ENCODE assay signal across 10 cellular contexts in genomic region chr17:7626307-7626706, GRCh38. TPM values are rescaled to one million over a fixed set of nuclear protein-coding genes. Genes with fewer than 3 reads are reported as not detected.
A peak's percentile ranks its signal among the peaks of the same experiment; 100 is the strongest.
DNase-seq lines count a peak whose midpoint lies in the region; ATAC-seq, FAIRE-seq and TF ChIP-seq lines count a peak whose summit lies in the region.
"Had no signal": no experiment of that assay in that cellular context is flagged by ENCODE, and none has a peak within 500 bp of the region (broad histone marks: within the 10 kb centered on the region; RNA-seq: fewer than 3 reads in every experiment).

No MANE protein-coding gene starts in this region.

- no peaks in the 10 kb centered on the region for H3K27me3 Mint-ChIP-seq in activated T-cell treated with anti-CD3 and anti-CD28 coated beads, Interleukin-2, amount 50 U/mL, for 4 hours (ENCODE audit: low read depth)
- peaks cover 2% of the 10 kb centered on the region for H3K27me3 Mint-ChIP-seq in activated naive CD8-positive, alpha-beta T cell treated with anti-CD3 and anti-CD28 coated beads, Interleukin-2, amount 10 ng/mL, durations not matched to agents 7 days and 5 days

- H3K4me3 Mint-ChIP-seq in activated T-cell treated with anti-CD3 and anti-CD28 coated beads, Interleukin-2, amount 50 U/mL, for 4 hours, result peak overlapping the region; percentile 87
- peak overlapping the region; percentile 2 for H3K4me3 Mint-ChIP-seq in activated naive CD8-positive, alpha-beta T cell treated with anti-CD3 and anti-CD28 coated beads, Interleukin-2, amount 10 ng/mL, durations not matched to agents 7 days and 5 days

- H3K4me3 ChIP-seq in kidney (ENCODE audit: low read length in 2 of 2), result peak overlapping the region; percentile 93 to 96
- peak overlapping the region; percentile 86 to 87 for H3K4me3 ChIP-seq in stomach smooth muscle (ENCODE audit: low read length in 2 of 2)

- H3K4me1 ChIP-seq in kidney (ENCODE audit: control insufficient read depth in 1 of 2, insufficient read depth in 1 of 2, low read depth in 1 of 2, low read length in 2 of 2) (peaks cover 0 to 3% of the 10 kb centered on the region in 2 donors), stomach smooth muscle (ENCODE audit: control insufficient read depth, insufficient read depth, low read length) (peaks cover 12% of the 10 kb centered on the region)

- peaks cover 17% of the 10 kb centered on the region for H3K4me1 Mint-ChIP-seq in activated T-cell treated with anti-CD3 and anti-CD28 coated beads, Interleukin-2, amount 50 U/mL, for 4 hours (ENCODE audit: low read depth)
- H3K4me1 Mint-ChIP-seq in activated naive CD8-positive, alpha-beta T cell treated with anti-CD3 and anti-CD28 coated beads, Interleukin-2, amount 10 ng/mL, durations not matched to agents 7 days and 5 days, result peaks cover 12% of the 10 kb centered on the region

- H3K36me3 ChIP-seq in kidney (ENCODE audit: control insufficient read depth in 1 of 2, insufficient read depth in 2 of 2, low read length in 2 of 2) (no peaks in the 10 kb centered on the region), stomach smooth muscle (ENCODE audit: control insufficient read depth in 2 of 2, insufficient read depth in 2 of 2, low read length in 2 of 2) (peaks cover 2 to 4% of the 10 kb centered on the region in 2 donors)

- no peak for FAIRE-seq in kidney (lab: Jason Lieb, UNC)

- H3K27ac Mint-ChIP-seq in activated naive CD8-positive, alpha-beta T cell treated with anti-CD3 and anti-CD28 coated beads, Interleukin-2, amount 10 ng/mL, durations not matched to agents 7 days and 5 days, result no peak overlapping the region

- H3K27ac ChIP-seq in kidney (ENCODE audit: low read depth in 2 of 2, low read length in 2 of 2) (peak overlapping the region; percentile 92 to 97), stomach smooth muscle (ENCODE audit: low read length) (peak overlapping the region; percentile 90)

- no peaks in the 10 kb centered on the region for H3K36me3 Mint-ChIP-seq in activated T-cell treated with anti-CD3 and anti-CD28 coated beads, Interleukin-2, amount 50 U/mL, for 4 hours (ENCODE audit: insufficient read depth)
- peaks cover 3% of the 10 kb centered on the region for H3K36me3 Mint-ChIP-seq in activated naive CD8-positive, alpha-beta T cell treated with anti-CD3 and anti-CD28 coated beads, Interleukin-2, amount 10 ng/mL, durations not matched to agents 7 days and 5 days

- POLR2A ChIA-PET in activated naive CD8-positive, alpha-beta T cell treated with anti-CD3 and anti-CD28 coated beads, Interleukin-2, amount 10 ng/mL, durations not matched to agents 7 days and 5 days (lab: Charles Lee), result interaction anchor here (2.0 to 2.6 kb wide), 4 partner anchors 9 to 61 kb away, joined by 5 to 50 read pairs (median 16); partner anchors contain the start of genes FXR2, MPDU1, TP53 and WRAP53

- intact Hi-C loops in kidney (cut with DNase I), result no loop called here

- DNase-seq in activated T-cell treated with anti-CD3 and anti-CD28 coated beads, Interleukin-2, amount 50 U/mL, for 4 hours, result no peak
- DNase-seq in activated T-cell treated with anti-CD3 and anti-CD28 coated beads, Interleukin-2, amount 50 U/mL, for 48 hours, result no peak
- no peak for DNase-seq in activated naive CD8-positive, alpha-beta T cell treated with anti-CD3 and anti-CD28 coated beads, Interleukin-2, amount 10 ng/mL, durations not matched to agents 7 days and 5 days
- DNase-seq in kidney (no peak), iPS-NIHi11 (ENCODE audit: low spot score) (no peak)
- DNase-seq: stimulated activated naive CD4-positive, alpha-beta T cell had no signal

- H3K9ac ChIP-seq in kidney (ENCODE audit: low read length in 2 of 2) (no peak overlapping the region), stomach smooth muscle (ENCODE audit: low read length in 2 of 2) (peak overlapping the region; percentile 93 to 97)

- H3K27me3 ChIP-seq in stomach smooth muscle (ENCODE audit: control insufficient read depth in 1 of 2, insufficient read depth in 2 of 2, low read length in 2 of 2), result no peaks in the 10 kb centered on the region

- no peaks in the 10 kb centered on the region for H3K9me3 ChIP-seq in kidney (ENCODE audit: control insufficient read depth in 1 of 2, low read length in 2 of 2)
- no peaks in the 10 kb centered on the region for H3K9me3 ChIP-seq in stomach smooth muscle (ENCODE audit: control insufficient read depth in 2 of 2, low read length in 2 of 2)

- TF ChIP-seq CTCF in kidney (IDR thresholded peaks at IDR 0.05; ENCODE audit: borderline replicate concordance, extremely low read depth, insufficient read depth), result no peak

- no peaks in the 10 kb centered on the region for H3K9me3 Mint-ChIP-seq in activated T-cell treated with anti-CD3 and anti-CD28 coated beads, Interleukin-2, amount 50 U/mL, for 4 hours
- H3K9me3 Mint-ChIP-seq in activated naive CD8-positive, alpha-beta T cell treated with anti-CD3 and anti-CD28 coated beads, Interleukin-2, amount 10 ng/mL, durations not matched to agents 7 days and 5 days, result no peaks in the 10 kb centered on the region

- no peak for ATAC-seq in activated T-cell treated with anti-CD3 and anti-CD28 coated beads, Interleukin-2, amount 50 U/mL, for 4 hours
- ATAC-seq in activated naive CD8-positive, alpha-beta T cell treated with anti-CD3 and anti-CD28 coated beads, Interleukin-2, amount 10 ng/mL, durations not matched to agents 7 days and 5 days (ENCODE audit: low read depth), result no peak
- ATAC-seq in GM19023 (IDR thresholded peaks at IDR 0.05; ENCODE audit: unreplicated experiment), result no peak
- no peak for ATAC-seq in HG03571 (IDR thresholded peaks at IDR 0.05; ENCODE audit: unreplicated experiment)

RNA-seq across cellular contexts. Expression of gene SAT2, which starts 1.3 kb away (rescaled TPM):
- total RNA-seq in activated T-cell treated with anti-CD3 and anti-CD28 coated beads, Interleukin-2, amount 50 U/mL, for 4 hours, result 10 to 100 TPM; 14.9 to 18.1 (median 16.8) TPM
- 10 to 100 TPM; 40.0 to 41.2 TPM for total RNA-seq in activated naive CD8-positive, alpha-beta T cell treated with anti-CD3 and anti-CD28 coated beads, Interleukin-2, amount 10 ng/mL, durations not matched to agents 7 days and 5 days
- total RNA-seq in kidney, result 74.7 TPM
- polyA plus RNA-seq in kidney (ENCODE audit: insufficient read depth, low read depth, low replicate concordance), result 430 TPM

RNA-seq across cellular contexts. Expression of gene SHBG, which starts 3.6 kb away (rescaled TPM):
- total RNA-seq in activated T-cell treated with anti-CD3 and anti-CD28 coated beads, Interleukin-2, amount 50 U/mL, for 4 hours, result not detected
- total RNA-seq in activated naive CD8-positive, alpha-beta T cell treated with anti-CD3 and anti-CD28 coated beads, Interleukin-2, amount 10 ng/mL, durations not matched to agents 7 days and 5 days, result not detected
- 0.57 TPM for total RNA-seq in kidney
- polyA plus RNA-seq in kidney (ENCODE audit: insufficient read depth, low read depth, low replicate concordance), result 4.6 TPM

RNA-seq across cellular contexts. Expression of gene FXR2, which starts 11.6 kb away (rescaled TPM):
- total RNA-seq in activated T-cell treated with anti-CD3 and anti-CD28 coated beads, Interleukin-2, amount 50 U/mL, for 4 hours, result 10 to 100 TPM; 53.7 to 57.6 (median 54.2) TPM
- 10 to 100 TPM; 37.7 to 38.2 TPM for total RNA-seq in activated naive CD8-positive, alpha-beta T cell treated with anti-CD3 and anti-CD28 coated beads, Interleukin-2, amount 10 ng/mL, durations not matched to agents 7 days and 5 days
- 29.3 TPM for total RNA-seq in kidney
- 59.2 TPM for polyA plus RNA-seq in kidney (ENCODE audit: insufficient read depth, low read depth, low replicate concordance)

RNA-seq across cellular contexts. Expression of gene ATP1B2, which starts 24.4 kb away (rescaled TPM):
- under 1 TPM; 0.10 to 0.24 (median 0.13) TPM for total RNA-seq in activated T-cell treated with anti-CD3 and anti-CD28 coated beads, Interleukin-2, amount 50 U/mL, for 4 hours
- total RNA-seq in activated naive CD8-positive, alpha-beta T cell treated with anti-CD3 and anti-CD28 coated beads, Interleukin-2, amount 10 ng/mL, durations not matched to agents 7 days and 5 days, result under 1 TPM; 0.14 to 0.42 TPM
- total RNA-seq in kidney, result 7.6 TPM
- 12.8 TPM for polyA plus RNA-seq in kidney (ENCODE audit: insufficient read depth, low read depth, low replicate concordance)
- total RNA-seq: lung microvascular endothelial cell had no signal

RNA-seq across cellular contexts. Expression of gene SOX15, which starts 36.4 kb away (rescaled TPM):
- under 1 TPM; 0.20 to 0.38 (median 0.24) TPM for total RNA-seq in activated T-cell treated with anti-CD3 and anti-CD28 coated beads, Interleukin-2, amount 50 U/mL, for 4 hours
- total RNA-seq in activated naive CD8-positive, alpha-beta T cell treated with anti-CD3 and anti-CD28 coated beads, Interleukin-2, amount 10 ng/mL, durations not matched to agents 7 days and 5 days, result under 1 TPM; 0.30 to 0.57 TPM
- 0.88 TPM for total RNA-seq in kidney
- 0.80 TPM for polyA plus RNA-seq in kidney (ENCODE audit: insufficient read depth, low read depth, low replicate concordance)
- total RNA-seq: lung microvascular endothelial cell had no signal

Comparison
In these comparisons a context has a peak if more than half of its experiments do, and no peak if none do; other contexts are left out.
1. H3K9ac ChIP-seq: peak in stomach smooth muscle (2 of 2); none in kidney (0 of 2).